Comparison of ENCODE assay signal across 13 cellular contexts in genomic region chr2:85235281-85235680, GRCh38.
DNase-seq lines count a peak whose midpoint lies in the region; TF ChIP-seq lines count a peak whose summit lies in the region.
"Had no signal": no experiment of that assay in that cellular context is flagged by ENCODE, and none has a peak within 500 bp of the region (broad histone marks: within the 10 kb centered on the region; RNA-seq: fewer than 3 reads in every experiment).

No MANE protein-coding gene starts in this region.

- no peak for TF ChIP-seq CTCF in thyroid gland (IDR thresholded peaks at IDR 0.05)

- H3K27ac ChIP-seq in cingulate gyrus (ENCODE audit: low read depth, low read length) (peak overlapping the region; percentile 44), thyroid gland (peak overlapping the region; percentile 18 to 78 (median 76))
- H3K27ac ChIP-seq: BLaER1 treated with 17β-estradiol and CSF1 and Interleukin-3, amounts not matched to agents 10 nM and 100 nM; Peyer's patch had no signal

- intact Hi-C loops in thyroid gland (cut with DNase I): no loop called here

- no peaks in the 10 kb centered on the region for H3K9me3 ChIP-seq in thyroid gland
- H3K9me3 ChIP-seq: BLaER1 treated with 17β-estradiol and CSF1 and Interleukin-3, amounts not matched to agents 10 nM and 100 nM; Peyer's patch had no signal

- 51 to 69% methylated on average over 4 to 5 of the region's 5 CpGs for WGBS in thyroid gland, 2 donors

- H3K27me3 ChIP-seq in thyroid gland: no peaks in the 10 kb centered on the region
- H3K27me3 ChIP-seq: BLaER1 treated with 17β-estradiol and CSF1 and Interleukin-3, amounts not matched to agents 10 nM and 100 nM; Peyer's patch had no signal

- H3K4me3 ChIP-seq in thyroid gland (replicated peaks in 1 of 3): no peak overlapping the region
- H3K4me3 ChIP-seq: BLaER1 treated with 17β-estradiol and CSF1 and Interleukin-3, amounts not matched to agents 10 nM and 100 nM; Peyer's patch had no signal

- TF ChIP-seq POLR2A in thyroid gland (IDR thresholded peaks at IDR 0.05): no peak

- peaks cover 68 to 86% of the 10 kb centered on the region in 2 donors for H3K4me1 ChIP-seq in thyroid gland
- H3K4me1 ChIP-seq: Peyer's patch had no signal

- DNase-seq in NCI-H146 (lab: John Stamatoyannopoulos, UW) (peak; percentile 34), NCI-H146 treated with DMSO at 0.1 percent for 48 hours (lab: John Stamatoyannopoulos, UW; ENCODE audit: unreplicated experiment) (no peak), mesenteric fat pad (ENCODE audit: low spot score) (peak; percentile 83), thyroid gland (no peak), GF-D8 (lab: John Stamatoyannopoulos, UW) (no peak), NCI-H1092 (lab: John Stamatoyannopoulos, UW) (no peak)
- no peak for DNase-seq in effector CD4-positive, alpha-beta T cell
- DNase-seq: 8988T, NCI-H2171 treated with DMSO at 0.1 percent for 48 hours, SHP77 treated with DMSO at 0.1 percent for 48 hours had no signal

- no peaks in the 10 kb centered on the region for H3K36me3 ChIP-seq in thyroid gland
- H3K36me3 ChIP-seq: BLaER1 treated with 17β-estradiol and CSF1 and Interleukin-3, amounts not matched to agents 10 nM and 100 nM; Peyer's patch had no signal

Comparison
In these comparisons a context has a peak if more than half of its experiments do, and no peak if none do; other contexts are left out.
1. DNase-seq: peak in NCI-H146 (single experiment) and mesenteric fat pad (single experiment); none in NCI-H146 treated with DMSO at 0.1 percent for 48 hours (single experiment), thyroid gland (0 of 2), GF-D8 (single experiment), effector CD4-positive, alpha-beta T cell (single experiment) and NCI-H1092 (single experiment).